In the genomic region with DNA sequence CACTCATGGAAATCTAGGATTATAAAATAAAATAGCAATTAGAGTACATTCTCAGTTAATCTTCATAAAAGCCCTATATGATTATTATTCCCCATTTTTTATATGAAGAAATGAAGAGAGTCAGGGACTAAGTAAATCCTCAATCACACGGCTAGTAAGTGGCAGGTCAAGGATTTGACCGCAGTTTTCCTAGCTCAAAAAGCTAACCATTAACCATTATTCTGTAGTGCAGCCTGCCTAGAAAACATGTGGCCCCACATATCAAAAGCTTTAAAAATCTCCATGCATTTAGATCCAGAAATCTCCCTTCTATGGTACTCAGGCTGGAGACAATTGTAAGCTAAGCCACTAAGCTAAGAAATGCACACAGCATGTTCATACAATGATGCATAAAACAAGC, we compare ENCODE assay signal across 8 cellular contexts.
"Had no signal": no experiment of that assay in that cellular context is flagged by ENCODE, and none has a peak within 500 bp of the region (broad histone marks: within the 10 kb centered on the region; RNA-seq: fewer than 3 reads in every experiment).

No MANE protein-coding gene starts in this region.

- DNase-seq: GM23248, GOT3, H7, HFFc6 had no signal

- H3K4me3 ChIP-seq: GM23248, HAP-1 had no signal

- H3K27ac ChIP-seq: GM23248 had no signal

- H3K36me3 ChIP-seq: HAP-1 had no signal

- H3K4me3 Mint-ChIP-seq: HFFc6, IgD-negative memory B cell had no signal

- H3K27ac Mint-ChIP-seq: HFFc6, IgD-negative memory B cell had no signal

- H3K4me1 ChIP-seq: HAP-1 had no signal

- H3K9me3 Mint-ChIP-seq: HFFc6, IgD-negative memory B cell had no signal

- ATAC-seq: HCT116 had no signal

- H3K9me3 ChIP-seq: HAP-1 had no signal

- FAIRE-seq: HTR-8/SVneo had no signal
